24 cellular contexts compared by ENCODE assay signal in the genomic region with DNA sequence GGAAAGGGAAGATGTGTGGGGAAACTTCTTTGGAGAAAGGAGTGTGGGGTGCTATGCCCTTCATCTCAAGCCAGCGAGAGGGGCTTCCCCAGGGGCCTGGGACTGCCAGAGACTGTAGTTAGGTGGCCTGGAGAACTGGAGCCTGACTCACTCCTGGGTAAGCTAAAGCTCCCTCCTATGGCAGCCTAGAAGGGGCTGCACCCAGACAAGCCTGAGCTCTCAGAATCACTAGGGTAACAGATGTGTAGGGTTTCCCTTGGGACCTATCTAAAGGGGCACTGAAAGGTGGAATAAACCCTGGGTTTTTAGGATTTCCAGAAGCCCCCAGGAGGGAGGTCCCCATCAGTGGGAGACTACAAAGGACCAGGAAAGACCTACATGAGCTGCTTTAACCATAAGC. TPM values are rescaled to one million over a fixed set of nuclear protein-coding genes. Genes with fewer than 3 reads are reported as not detected.
DNase-seq lines count a peak whose midpoint lies in the region; ATAC-seq and TF ChIP-seq lines count a peak whose summit lies in the region.
"Had no signal": no experiment of that assay in that cellular context is flagged by ENCODE, and none has a peak within 500 bp of the region (broad histone marks: within the 10 kb centered on the region; RNA-seq: fewer than 3 reads in every experiment).

No MANE protein-coding gene starts in this region.

- no peak overlapping the region for H4K91ac ChIP-seq in neuronal stem cell (ENCODE audit: low read depth, low read length, poor library complexity)

- H3K14ac ChIP-seq in neuronal stem cell (ENCODE audit: low read length) = no peak overlapping the region

- H2BK120ac ChIP-seq in neuronal stem cell (ENCODE audit: low read depth, low read length) = no peak overlapping the region

- WGBS in neuronal stem cell (ENCODE audit: extremely low coverage in 2 of 2, insufficient read length in 2 of 2, insufficient replicate concordance in 1 of 2), 2 donors = no CpG with 5 or more reads among the region's 1 CpG

- H3K23ac ChIP-seq in neuronal stem cell (ENCODE audit: low read depth, low read length, poor library complexity) = no peak overlapping the region

- TF ChIP-seq CTCF in NB4 (IDR thresholded peaks at IDR 0.05; ENCODE audit: low read depth, low read length) = no peak

- DNase-seq in activated CD4-positive, alpha-beta T cell treated with anti-CD3 and anti-CD28 coated beads for 48 hours = peak; percentile 22
- no peak for DNase-seq in activated CD4-positive, alpha-beta T cell treated with anti-CD3 and anti-CD28 coated beads, Interleukin-2, amount 50 U/mL, for 48 hours
- DNase-seq in NB4 (ENCODE audit: low read depth) = peak; percentile 37
- peak; percentile 24 for DNase-seq in UCSD-AML1 (lab: John Stamatoyannopoulos, UW; ENCODE audit: unreplicated experiment)
- DNase-seq in neuronal stem cell (ENCODE audit: low spot score) = no peak
- no peak for DNase-seq in globus pallidus (ENCODE audit: low spot score)
- DNase-seq in NK-92 (lab: John Stamatoyannopoulos, UW; ENCODE audit: unreplicated experiment) = no peak
- DNase-seq: amniotic stem cell; caudate nucleus; CD4-positive, CD25-positive, alpha-beta regulatory T cell; DMS79; dorsolateral prefrontal cortex; IMR-90; kidney; MG63; NCI-H187; NCI-H510A treated with DMSO at 0.1 percent for 48 hours; posterior cingulate gyrus; Right ventricle myocardium superior; stomach had no signal

- H2AK5ac ChIP-seq in neuronal stem cell (ENCODE audit: low read depth, low read length) = no peak overlapping the region

- H3K4me2 ChIP-seq in neuronal stem cell (ENCODE audit: insufficient read depth, low read length, poor library complexity, severe bottlenecking) = no peak overlapping the region
- H3K4me2 ChIP-seq: A549 had no signal

- no peaks in the 10 kb centered on the region for H3K79me1 ChIP-seq in neuronal stem cell (ENCODE audit: low read depth, low read length)

- peak overlapping the region; percentile 4 for H2AFZ ChIP-seq in neuronal stem cell (ENCODE audit: low read length)

- H3K27me3 ChIP-seq in neuronal stem cell (ENCODE audit: control insufficient read depth in 3 of 3, insufficient read depth in 3 of 3, low read depth in 1 of 3, low read length in 3 of 3) = peaks cover 0 to 24% (median 0%) of the 10 kb centered on the region in 3 experiments
- H3K27me3 ChIP-seq: dorsolateral prefrontal cortex, MG63, stomach had no signal

- no peak overlapping the region for H3K9ac ChIP-seq in neuronal stem cell (ENCODE audit: low read depth, low read length, poor library complexity)

- H4K8ac ChIP-seq in neuronal stem cell (ENCODE audit: low read depth, low read length) = no peak overlapping the region

- peaks cover 2 to 4% of the 10 kb centered on the region in 2 donors for H3K4me1 ChIP-seq in neuronal stem cell (ENCODE audit: control insufficient read depth in 2 of 2, insufficient read depth in 1 of 2, low read depth in 1 of 2, low read length in 2 of 2)

- H2BK12ac ChIP-seq in neuronal stem cell (ENCODE audit: low read length) = no peak overlapping the region

- no peak overlapping the region for H3K4ac ChIP-seq in neuronal stem cell (ENCODE audit: low read length)

- H3K18ac ChIP-seq in neuronal stem cell (ENCODE audit: low read length) = no peak overlapping the region

- H2BK5ac ChIP-seq in neuronal stem cell (ENCODE audit: low read length) = no peak overlapping the region

- TF ChIP-seq POLR2A in NB4 (IDR thresholded peaks at IDR 0.05; ENCODE audit: extremely low read depth, insufficient read length) = no peak

- H3K4me3 ChIP-seq in NB4 (ENCODE audit: low read depth, low read length) (no peak overlapping the region), neuronal stem cell (ENCODE audit: low read length in 2 of 2) (no peak overlapping the region)
- H3K4me3 ChIP-seq: A549, HAP-1, MG63, stomach had no signal

- H3K36me3 ChIP-seq in neuronal stem cell (replicated peaks in 1 of 2; ENCODE audit: control insufficient read depth in 2 of 2, insufficient read depth in 2 of 2, low read length in 2 of 2) = no peaks in the 10 kb centered on the region
- H3K36me3 ChIP-seq: HAP-1, MG63, stomach had no signal

- H2BK15ac ChIP-seq in neuronal stem cell (ENCODE audit: low read length) = no peak overlapping the region

- H3K9me3 ChIP-seq in neuronal stem cell (replicated peaks in 1 of 2; ENCODE audit: control insufficient read depth in 2 of 2, insufficient read depth in 1 of 2, low read depth in 1 of 2, low read length in 2 of 2) = no peaks in the 10 kb centered on the region
- H3K9me3 ChIP-seq: A549, HAP-1, MG63, stomach had no signal

- ATAC-seq in HG03520 (IDR thresholded peaks at IDR 0.05; ENCODE audit: unreplicated experiment) = no peak
- ATAC-seq: A549 had no signal

- no peak overlapping the region for H3K27ac ChIP-seq in neuronal stem cell (replicated peaks; ENCODE audit: low read length)
- H3K27ac ChIP-seq: A549, epithelial cell of prostate, stomach had no signal

RNA-seq across cellular contexts. Expression of gene ARMC2, which starts 1.6 kb away (rescaled TPM):
- 5.5 TPM for polyA plus RNA-seq in neuronal stem cell (2013, experiment 1 of 2)
- 6.1 TPM for polyA plus RNA-seq in neuronal stem cell (2013, experiment 2 of 2)

Comparison
In these comparisons a context has a peak if more than half of its experiments do, and no peak if none do; other contexts are left out.
1. DNase-seq: peak in activated CD4-positive, alpha-beta T cell treated with anti-CD3 and anti-CD28 coated beads for 48 hours (single experiment), NB4 (single experiment) and UCSD-AML1 (single experiment); none in activated CD4-positive, alpha-beta T cell treated with anti-CD3 and anti-CD28 coated beads, Interleukin-2, amount 50 U/mL, for 48 hours (0 of 2), neuronal stem cell (single experiment), globus pallidus (single experiment) and NK-92 (single experiment).